11 cellular contexts compared by ENCODE assay signal in the genomic region with DNA sequence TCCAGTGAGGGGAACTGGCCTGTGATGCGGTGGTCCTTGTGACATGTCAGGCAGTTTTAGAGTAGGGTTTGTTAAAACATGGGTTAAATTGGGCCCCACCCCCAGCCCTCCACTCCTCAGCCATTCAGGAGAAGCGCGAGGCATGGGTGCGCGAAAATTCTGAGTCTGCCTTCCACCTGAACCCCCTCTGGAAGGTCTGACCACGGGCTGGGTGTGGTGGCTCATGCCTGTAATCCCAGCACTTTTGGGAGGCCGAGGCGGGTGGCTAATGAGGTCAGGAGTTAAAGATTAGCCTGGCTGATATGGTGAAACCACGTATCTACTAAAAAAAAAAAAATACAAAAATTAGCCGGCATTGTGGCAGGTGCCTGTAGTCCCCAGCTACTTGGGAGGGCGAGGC. TPM values are rescaled to one million over a fixed set of nuclear protein-coding genes. Genes with fewer than 3 reads are reported as not detected.
A peak's percentile ranks its signal among the peaks of the same experiment; 100 is the strongest.
DNase-seq lines count a peak whose midpoint lies in the region; ATAC-seq and TF ChIP-seq lines count a peak whose summit lies in the region.
"Had no signal": no experiment of that assay in that cellular context is flagged by ENCODE, and none has a peak within 500 bp of the region (broad histone marks: within the 10 kb centered on the region; RNA-seq: fewer than 3 reads in every experiment).

No MANE protein-coding gene starts in this region.

- H3K27ac Mint-ChIP-seq in endothelial cell (ENCODE audit: unreplicated experiment), result peak overlapping the region; percentile 97
- H3K27ac Mint-ChIP-seq: memory B cell; stimulated activated naive CD8-positive, alpha-beta T cell treated with anti-CD3 and anti-CD28 coated beads, Interleukin-15, Interleukin-2, amounts not matched to agents 100 ng/mL and 50 ng/mL, for 24 hours had no signal

- peak overlapping the region; percentile 52; the same call in 1 of the 2 replicates for H3K27ac ChIP-seq in SJCRH30
- H3K27ac ChIP-seq in tibial artery, result peak overlapping the region; percentile 58 to 72

- H3K9ac ChIP-seq in mucosa of stomach (ENCODE audit: low read length), result peak overlapping the region; percentile 37

- peaks cover 11% of the 10 kb centered on the region for H3K36me3 Mint-ChIP-seq in endothelial cell (ENCODE audit: low read depth, unreplicated experiment)
- H3K36me3 Mint-ChIP-seq: memory B cell had no signal

- intact Hi-C loops in tibial artery (cut with DNase I; ENCODE audit: low total_unique reads), result loop anchor here (5.0 kb wide), 1 partner anchor 38 kb away; no protein-coding TSS in a partner anchor

- H3K27me3 Mint-ChIP-seq in endothelial cell (ENCODE audit: unreplicated experiment), result peaks cover 13% of the 10 kb centered on the region
- H3K27me3 Mint-ChIP-seq: memory B cell; stimulated activated naive CD8-positive, alpha-beta T cell treated with anti-CD3 and anti-CD28 coated beads, Interleukin-15, Interleukin-2, amounts not matched to agents 100 ng/mL and 50 ng/mL, for 24 hours had no signal

- H3K36me3 ChIP-seq in SJCRH30 (0 out of 2 replicates have a peak, but pooled peaks cover 4% of the 10 kb centered on the region), mucosa of stomach (ENCODE audit: control insufficient read depth, insufficient read depth, low read length) (peaks cover 9% of the 10 kb centered on the region), tibial artery (peaks cover 4 to 5% (median 4%) of the 10 kb centered on the region in 3 donors)

- DNase-seq in SJCRH30, result no peak
- DNase-seq in endothelial cell (ENCODE audit: low spot score), result no peak
- no peak for DNase-seq in tibial artery
- DNase-seq in NCI-H1417 (lab: John Stamatoyannopoulos, UW), result no peak
- DNase-seq in anterior cingulate cortex (lab: John Stamatoyannopoulos, UW), result no peak
- DNase-seq: NCI-H146 had no signal

- H3K27me3 ChIP-seq in SJCRH30 (no peaks in the 10 kb centered on the region), mucosa of stomach (ENCODE audit: control insufficient read depth, insufficient read depth, low read length) (no peaks in the 10 kb centered on the region), tibial artery (no peaks in the 10 kb centered on the region)

- H3K4me1 Mint-ChIP-seq in endothelial cell (ENCODE audit: unreplicated experiment), result peaks cover 30% of the 10 kb centered on the region

- no peaks in the 10 kb centered on the region for H3K9me3 Mint-ChIP-seq in endothelial cell (ENCODE audit: unreplicated experiment)
- H3K9me3 Mint-ChIP-seq: memory B cell; stimulated activated naive CD8-positive, alpha-beta T cell treated with anti-CD3 and anti-CD28 coated beads, Interleukin-15, Interleukin-2, amounts not matched to agents 100 ng/mL and 50 ng/mL, for 24 hours; T-helper 1 cell treated with Interleukin-12 subunit alpha and Interleukin-12 subunit beta and Interleukin-4 antibody, amounts not matched to agents 30 μg/mL and 1 μg/mL, for 36 hours had no signal

- H3K4me3 Mint-ChIP-seq in endothelial cell (ENCODE audit: unreplicated experiment), result peak overlapping the region; percentile 23
- H3K4me3 Mint-ChIP-seq: memory B cell; stimulated activated naive CD8-positive, alpha-beta T cell treated with anti-CD3 and anti-CD28 coated beads, Interleukin-15, Interleukin-2, amounts not matched to agents 100 ng/mL and 50 ng/mL, for 24 hours; T-helper 1 cell treated with Interleukin-12 subunit alpha and Interleukin-12 subunit beta and Interleukin-4 antibody, amounts not matched to agents 30 μg/mL and 1 μg/mL, for 36 hours had no signal

- TF ChIP-seq CTCF in endothelial cell (IDR thresholded peaks at IDR 0.05; ENCODE audit: unreplicated experiment) (no peak), tibial artery (IDR thresholded peaks at IDR 0.05) (no peak)

- H3K4me3 ChIP-seq in SJCRH30 (no peak overlapping the region), mucosa of stomach (ENCODE audit: low read length) (no peak overlapping the region), tibial artery (no peak overlapping the region)

- H3K9me3 ChIP-seq in SJCRH30 (replicated peaks) (no peaks in the 10 kb centered on the region), mucosa of stomach (ENCODE audit: control insufficient read depth, low read length) (no peaks in the 10 kb centered on the region), tibial artery (no peaks in the 10 kb centered on the region)

- H3K4me1 ChIP-seq in SJCRH30 (peaks cover 42% of the 10 kb centered on the region), mucosa of stomach (ENCODE audit: control insufficient read depth, insufficient read depth, low read length) (peaks cover 54% of the 10 kb centered on the region), tibial artery (peaks cover 0 to 80% (median 71%) of the 10 kb centered on the region in 4 donors)

- ATAC-seq in HG03457 (IDR thresholded peaks at IDR 0.05; ENCODE audit: unreplicated experiment), result no peak

RNA-seq across cellular contexts. Expression of a gene that starts 51.8 kb away (rescaled TPM):
- total RNA-seq in SJCRH30 (2014; rRNA removed; shearing (Covaris generic)), result 12.8 and 13.1 TPM in 2 replicates
- total RNA-seq in endothelial cell (ENCODE audit: unreplicated experiment), result 73.3 TPM
